ENCODE assay signal across 11 cellular contexts in the genomic region with DNA sequence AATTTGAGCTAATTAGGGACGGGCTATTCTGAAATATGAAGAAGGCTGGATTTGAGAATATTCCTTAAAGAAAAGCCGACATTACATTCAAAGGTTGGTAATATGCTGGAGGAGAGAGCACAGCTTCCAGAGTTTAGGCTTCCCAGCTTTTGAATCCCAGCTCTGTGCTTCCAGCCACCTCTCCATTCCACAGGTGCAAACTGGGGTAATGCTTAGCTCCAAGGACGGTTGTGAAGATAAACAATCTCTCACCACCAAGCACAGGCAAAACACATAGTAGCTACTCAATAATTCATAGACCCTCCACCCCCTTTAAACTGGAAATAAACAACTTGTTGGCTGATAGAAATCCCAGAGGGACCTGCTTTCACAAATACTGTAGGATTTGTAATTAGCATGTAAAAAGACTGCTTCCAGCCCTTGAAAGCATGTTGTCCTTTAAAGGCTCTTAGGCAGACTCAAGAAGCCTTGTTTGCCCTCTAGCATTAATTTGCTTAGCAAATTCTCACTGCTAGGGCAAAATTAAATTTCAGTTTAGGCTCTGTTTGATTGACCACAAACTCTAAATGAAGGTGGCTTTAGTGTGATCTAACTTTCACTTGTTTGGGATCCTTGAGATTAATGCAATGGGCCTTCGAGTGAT. TPM values are rescaled to one million over a fixed set of nuclear protein-coding genes. Genes with fewer than 3 reads are reported as not detected.
DNase-seq lines count a peak whose midpoint lies in the region; FAIRE-seq and TF ChIP-seq lines count a peak whose summit lies in the region.
"Had no signal": no experiment of that assay in that cellular context is flagged by ENCODE, and none has a peak within 500 bp of the region (broad histone marks: within the 10 kb centered on the region; RNA-seq: fewer than 3 reads in every experiment).

No MANE protein-coding gene starts in this region.

- no peak for TF ChIP-seq POLR2A in sigmoid colon (IDR thresholded peaks at IDR 0.05)

- intact Hi-C loops in sigmoid colon (cut with DNase I): no loop called here

- H3K36me3 Mint-ChIP-seq in endodermal cell (ENCODE audit: low read depth): no peaks in the 10 kb centered on the region
- no peaks in the 10 kb centered on the region for H3K36me3 Mint-ChIP-seq in osteocyte (ENCODE audit: unreplicated experiment)

- no peak overlapping the region for H3K9ac ChIP-seq in endodermal cell (ENCODE audit: extremely low read depth, low read length, poor library complexity, severe bottlenecking)

- H3K9me3 Mint-ChIP-seq in endodermal cell: no peaks in the 10 kb centered on the region
- no peaks in the 10 kb centered on the region for H3K9me3 Mint-ChIP-seq in osteocyte (ENCODE audit: unreplicated experiment)

- no peaks in the 10 kb centered on the region for H3K27me3 Mint-ChIP-seq in endodermal cell (ENCODE audit: insufficient read depth)
- peaks cover 19% of the 10 kb centered on the region for H3K27me3 Mint-ChIP-seq in osteocyte (ENCODE audit: unreplicated experiment)

- TF ChIP-seq CTCF in endodermal cell (conservative IDR thresholded peaks at IDR 0.05) (no peak), sigmoid colon (IDR thresholded peaks at IDR 0.05) (no peak), osteocyte (IDR thresholded peaks at IDR 0.05) (no peak), D721Med (IDR thresholded peaks at IDR 0.05; ENCODE audit: insufficient read depth, missing control alignments) (no peak)

- H3K36me3 ChIP-seq in endodermal cell (ENCODE audit: control insufficient read depth, insufficient read depth, low read length): no peaks in the 10 kb centered on the region
- no peaks in the 10 kb centered on the region for H3K36me3 ChIP-seq in sigmoid colon

- H3K4me1 ChIP-seq in endodermal cell (ENCODE audit: control insufficient read depth, insufficient read depth, low read length) (peaks cover 15% of the 10 kb centered on the region), sigmoid colon (peaks cover 0 to 23% (median 14%) of the 10 kb centered on the region in 4 donors)

- no peaks in the 10 kb centered on the region for H3K9me3 ChIP-seq in endodermal cell (ENCODE audit: control insufficient read depth, low read length)
- H3K9me3 ChIP-seq in sigmoid colon: no peaks in the 10 kb centered on the region

- H3K4me3 Mint-ChIP-seq in endodermal cell (no peak overlapping the region), osteocyte (ENCODE audit: unreplicated experiment) (no peak overlapping the region)

- no peaks in the 10 kb centered on the region for H3K27me3 ChIP-seq in endodermal cell (ENCODE audit: control insufficient read depth, insufficient read depth, low read length, poor library complexity, severe bottlenecking)
- H3K27me3 ChIP-seq in sigmoid colon: no peaks in the 10 kb centered on the region

- H3K27ac ChIP-seq in endodermal cell (ENCODE audit: low read depth, low read length) (no peak overlapping the region), sigmoid colon (peak overlapping the region in 3 of 4 donors; percentile 57 to 73 (median 68))
- H3K27ac ChIP-seq: PC-9 had no signal

- no peak for FAIRE-seq in D721Med (lab: Jason Lieb, UNC)

- H3K4me1 Mint-ChIP-seq in endodermal cell: peaks cover 52% of the 10 kb centered on the region
- H3K4me1 Mint-ChIP-seq in osteocyte (ENCODE audit: unreplicated experiment): peaks cover 15% of the 10 kb centered on the region

- H3K4me3 ChIP-seq in endodermal cell (ENCODE audit: low read length) (no peak overlapping the region), sigmoid colon (no peak overlapping the region)
- H3K4me3 ChIP-seq: PC-9 had no signal

- H3K27ac Mint-ChIP-seq in endodermal cell (peak overlapping the region; percentile 83), osteocyte (ENCODE audit: unreplicated experiment) (no peak overlapping the region)

- 52 to 68% methylated on average over 4 of the region's 4 CpGs for WGBS in endodermal cell (ENCODE audit: insufficient coverage in 1 of 2, insufficient read length in 1 of 2), 2 experiments
- WGBS in sigmoid colon, 2 donors: 86 to 88% methylated on average over 4 of the region's 4 CpGs

- no peak for TF ChIP-seq EP300 in sigmoid colon (IDR thresholded peaks at IDR 0.05)

- DNase-seq in ELF-1 (ENCODE audit: low read depth, low spot score) (peak; percentile 41), NCI-H2029 treated with DMSO at 0.1 percent for 48 hours (lab: John Stamatoyannopoulos, UW) (peak; percentile 61), endodermal cell (peak; percentile 59), sigmoid colon (no peak), osteocyte (ENCODE audit: extremely low spot score, unreplicated experiment) (no peak), midbrain (lab: John Stamatoyannopoulos, UW) (no peak), D721Med (ENCODE audit: insufficient read length, low spot score) (no peak)
- no peak for DNase-seq in activated T-cell treated with anti-CD3 and anti-CD28 coated beads, Interleukin-2, amount 50 U/mL, for 48 hours
- DNase-seq: Calu3, NCI-H1694 treated with DMSO at 0.1 percent for 48 hours, PC-9 had no signal

RNA-seq across cellular contexts. Expression of a gene that starts 24.6 kb away (rescaled TPM):
- total RNA-seq in endodermal cell (10 to 100 TPM; 33.6 to 43.1 TPM), sigmoid colon (10 to 100 TPM in 3 of 4 donors, 1 to 10 TPM in 1; 8.7 to 20.8 (median 16.6) TPM), osteocyte (84.8 and 91.6 TPM in 2 replicates)
- 34.9 TPM for polyA plus RNA-seq in endodermal cell (2013, experiment 1 of 2)
- 36.3 TPM for polyA plus RNA-seq in endodermal cell (2013, experiment 2 of 2)
- polyA plus RNA-seq in sigmoid colon: 1 to 10 TPM; 2.1 to 6.4 (median 3.6) TPM

Comparison
In these comparisons a context has a peak if more than half of its experiments do, and no peak if none do; other contexts are left out.
1. DNase-seq: peak in ELF-1 (single experiment), NCI-H2029 treated with DMSO at 0.1 percent for 48 hours (single experiment) and endodermal cell (single experiment); none in sigmoid colon (single experiment), osteocyte (single experiment), midbrain (single experiment), activated T-cell treated with anti-CD3 and anti-CD28 coated beads, Interleukin-2, amount 50 U/mL, for 48 hours (0 of 2) and D721Med (single experiment).